Comparison of ENCODE assay signal across 23 cellular contexts in the genomic region with DNA sequence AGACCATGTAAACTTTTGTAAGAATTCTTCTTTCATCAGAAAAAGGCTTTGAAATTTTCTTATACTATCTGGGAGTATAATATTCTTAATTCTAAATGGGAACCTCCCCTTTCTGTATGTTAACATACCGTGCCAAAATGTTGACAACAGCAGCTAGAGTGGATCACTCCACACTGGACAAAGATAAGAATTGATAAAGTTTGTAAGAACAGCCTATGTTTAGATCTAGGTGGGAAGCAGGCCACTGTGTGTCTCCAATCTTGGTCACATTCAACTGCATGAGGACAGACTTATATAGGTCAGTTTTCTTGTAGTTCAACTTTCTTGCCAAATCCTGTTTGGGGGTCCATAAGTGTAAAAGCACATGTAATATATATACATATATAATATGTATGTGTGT.
DNase-seq lines count a peak whose midpoint lies in the region; ATAC-seq, FAIRE-seq and TF ChIP-seq lines count a peak whose summit lies in the region.
"Had no signal": no experiment of that assay in that cellular context is flagged by ENCODE, and none has a peak within 500 bp of the region (broad histone marks: within the 10 kb centered on the region; RNA-seq: fewer than 3 reads in every experiment).

No MANE protein-coding gene starts in this region.

- no peaks in the 10 kb centered on the region for H3K27me3 ChIP-seq in right atrium auricular region
- no peaks in the 10 kb centered on the region for H3K27me3 ChIP-seq in K562 (ENCODE audit: control insufficient read depth in 2 of 2, insufficient read depth in 2 of 2, low read length in 2 of 2)
- no peaks in the 10 kb centered on the region for H3K27me3 ChIP-seq in body of pancreas
- H3K27me3 ChIP-seq: BE2C; BLaER1 treated with 17β-estradiol and CSF1 and Interleukin-3, amounts not matched to agents 10 nM and 100 nM had no signal

- H3K4me2 ChIP-seq in K562 (ENCODE audit: insufficient read depth, low read length) = no peak overlapping the region
- H3K4me2 ChIP-seq: A549; BLaER1 treated with 17β-estradiol and CSF1 and Interleukin-3, amounts not matched to agents 10 nM and 100 nM; GM23338 had no signal

- TF ChIP-seq EP300 in K562 (IDR thresholded peaks at IDR 0.05; ENCODE audit: low read length) = no peak

- H3K9me1 ChIP-seq in K562 (ENCODE audit: control insufficient read depth, insufficient read depth, low read length) = no peaks in the 10 kb centered on the region

- H3K4me3 ChIP-seq in right atrium auricular region (no peak overlapping the region), K562 (no peak overlapping the region), body of pancreas (no peak overlapping the region)
- H3K4me3 ChIP-seq: A549; BLaER1 treated with 17β-estradiol and CSF1 and Interleukin-3, amounts not matched to agents 10 nM and 100 nM; GM23338 had no signal

- no TSS peak for BruUV-seq in K562 (replicated peaks; lab: Mats Ljungman, UMichigan)

- ATAC-seq in Right ventricle myocardium inferior (peak; percentile 44), K562 (no peak), left ventricle myocardium superior (peak; percentile 75), body of pancreas (no peak)
- ATAC-seq: A549, GM23338, HCT116 had no signal

- intact Hi-C loops in Right ventricle myocardium inferior (cut with DNase I) = no loop called here
- intact Hi-C loops in K562 (cut with micrococcal nuclease) = no loop called here
- intact Hi-C loops in left ventricle myocardium superior (cut with micrococcal nuclease) = no loop called here
- intact Hi-C loops in body of pancreas (cut with DNase I) = no loop called here

- in situ Hi-C loops in K562 (cut with MboI) = no loop called here

- CTCF ChIA-PET in K562 (lab: Yijun Ruan, JAX; ENCODE audit: low intra/inter-chr PET ratio) = no interaction called here

- no peaks in the 10 kb centered on the region for H4K20me1 ChIP-seq in K562 (replicated peaks; ENCODE audit: control insufficient read depth, insufficient read depth, low read length)
- H4K20me1 ChIP-seq: BLaER1 treated with 17β-estradiol and CSF1 and Interleukin-3, amounts not matched to agents 10 nM and 100 nM had no signal

- TF ChIP-seq CTCF in right atrium auricular region (IDR thresholded peaks at IDR 0.05) (no peak), K562 (IDR thresholded peaks at IDR 0.05 in 2 of 3, conservative IDR thresholded peaks at IDR 0.05 in 1 of 3; ENCODE audit: insufficient read depth in 2 of 3, low read depth in 1 of 3, low read length in 3 of 3) (no peak), body of pancreas (IDR thresholded peaks at IDR 0.05) (no peak)

- TF ChIP-seq RAD21 in K562 (CRISPR knock-in tag; conservative IDR thresholded peaks at IDR 0.05 in 1 of 2, IDR thresholded peaks at IDR 0.05 in 1 of 2) = no peak

- POLR2A ChIA-PET in K562 (lab: Yijun Ruan, JAX) = no interaction called here

- no peaks in the 10 kb centered on the region for H3K79me2 ChIP-seq in K562 (ENCODE audit: control insufficient read depth, insufficient read depth, low read length)

- H3K36me3 ChIP-seq in right atrium auricular region (no peaks in the 10 kb centered on the region), K562 (ENCODE audit: control insufficient read depth, insufficient read depth, low read length) (no peaks in the 10 kb centered on the region), body of pancreas (replicated peaks in 1 of 2; ENCODE audit: insufficient read depth in 1 of 2, low read depth in 2 of 2) (no peaks in the 10 kb centered on the region)
- H3K36me3 ChIP-seq: BE2C; BLaER1 treated with 17β-estradiol and CSF1 and Interleukin-3, amounts not matched to agents 10 nM and 100 nM had no signal

- H3K9ac ChIP-seq in K562 (ENCODE audit: insufficient read depth in 1 of 2, low read depth in 2 of 2, low read length in 2 of 2) = no peak overlapping the region
- H3K9ac ChIP-seq: BLaER1 treated with 17β-estradiol and CSF1 and Interleukin-3, amounts not matched to agents 10 nM and 100 nM had no signal

- H2AFZ ChIP-seq in K562 (ENCODE audit: low read depth, low read length) = no peak overlapping the region
- H2AFZ ChIP-seq: GM23338 had no signal

- H3K27ac ChIP-seq in right atrium auricular region (peak overlapping the region in 1 of 2 donors; percentile 47), K562 (ENCODE audit: extremely low read depth, low read depth, low read length) (no peak overlapping the region), body of pancreas (no peak overlapping the region)
- H3K27ac ChIP-seq: A549; BLaER1 treated with 17β-estradiol and CSF1 and Interleukin-3, amounts not matched to agents 10 nM and 100 nM had no signal

- TF ChIP-seq POLR2A in K562 (conservative IDR thresholded peaks at IDR 0.05) = no peak
- TF ChIP-seq POLR2A in body of pancreas (IDR thresholded peaks at IDR 0.05) = no peak

- H3K9me3 ChIP-seq in right atrium auricular region (peaks cover 0 to 10% of the 10 kb centered on the region in 2 donors), K562 (replicated peaks; ENCODE audit: control insufficient read depth, insufficient read depth, low read depth, low read length) (no peaks in the 10 kb centered on the region), body of pancreas (no peaks in the 10 kb centered on the region)
- H3K9me3 ChIP-seq: A549, BE2C had no signal

- DNase-seq in Right ventricle myocardium inferior (ENCODE audit: missing footprints) (no peak), right atrium auricular region (ENCODE audit: low spot score) (no peak), K562 (ENCODE audit: extremely low read depth in 1 of 4, low spot score in 3 of 4) (no peak), left ventricle myocardium superior (no peak), body of pancreas (no peak)
- DNase-seq in stimulated activated CD4-positive, alpha-beta T cell treated with anti-CD3 and anti-CD28 coated beads, Interleukin-4, amount 100 ng/mL, for 24 hours = no peak
- DNase-seq: 8988T; ACHN; AML-193; BE2C; Calu3; CD4-positive, alpha-beta T cell; COR-L47; DMS53; DMS79 treated with DMSO at 0.1 percent for 48 hours; GF-D8; H9 had no signal

- no peak for FAIRE-seq in K562 (lab: Jason Lieb, UNC)
- FAIRE-seq: A549, GM12891, GM18507 had no signal

- no peaks in the 10 kb centered on the region for H3K4me1 ChIP-seq in right atrium auricular region
- peaks cover 0 to 3% of the 10 kb centered on the region in 2 experiments; a peak in 1 of 5 replicates for H3K4me1 ChIP-seq in K562 (replicated peaks in 1 of 2; ENCODE audit: control insufficient read depth in 2 of 2, insufficient read depth in 2 of 2, low read length in 2 of 2)
- no peaks in the 10 kb centered on the region for H3K4me1 ChIP-seq in body of pancreas
- H3K4me1 ChIP-seq: A549, BE2C had no signal

- WGBS in K562 (ENCODE audit: insufficient coverage, low coverage, missing lambda C conversion rate) = 0% methylated on average over 1 of the region's 1 CpG
- 39 to 42% methylated on average over 1 of the region's 1 CpG for WGBS in body of pancreas, 2 donors

TF ChIP-seq in K562, 482 proteins besides CTCF, POLR2A, EP300 and RAD21 (continues in another document):
- TF ChIP-seq PPARD (CRISPR knock-in tag; IDR thresholded peaks at IDR 0.05) (no peak), ATF3 (IDR thresholded peaks at IDR 0.05) (no peak), ATF3 (CRISPR knock-in tag; conservative IDR thresholded peaks at IDR 0.05) (no peak)

Comparison
In these comparisons a context has a peak if more than half of its experiments do, and no peak if none do; other contexts are left out.
1. ATAC-seq: peak in Right ventricle myocardium inferior (single experiment) and left ventricle myocardium superior (single experiment); none in K562 (single experiment) and body of pancreas (single experiment).